9 cellular contexts compared by ENCODE assay signal in genomic region chr15:80061581-80061980, GRCh38. TPM values are rescaled to one million over a fixed set of nuclear protein-coding genes. Genes with fewer than 3 reads are reported as not detected.
DNase-seq lines count a peak whose midpoint lies in the region; ATAC-seq and TF ChIP-seq lines count a peak whose summit lies in the region.
"Had no signal": no experiment of that assay in that cellular context is flagged by ENCODE, and none has a peak within 500 bp of the region (broad histone marks: within the 10 kb centered on the region; RNA-seq: fewer than 3 reads in every experiment).

No MANE protein-coding gene starts in this region.

- DNase-seq in HAP-1 (ENCODE audit: low spot score in 2 of 2): no peak
- DNase-seq in activated naive CD8-positive, alpha-beta T cell treated with anti-CD3 and anti-CD28 coated beads, Interleukin-2, amount 50 U/mL, for 24 hours: no peak
- DNase-seq in right lobe of liver: no peak
- no peak for DNase-seq in hippocampal formation (lab: John Stamatoyannopoulos, UW)
- no peak for DNase-seq in NCI-H524 treated with DMSO at 0.1 percent for 48 hours (lab: John Stamatoyannopoulos, UW)
- no peak for DNase-seq in GOT3 (lab: John Stamatoyannopoulos, UW)
- DNase-seq: brain microvascular endothelial cell had no signal

- peak; percentile 11 for TF ChIP-seq POLR2A in right lobe of liver (IDR thresholded peaks at IDR 0.05)

- H3K4me1 Mint-ChIP-seq in activated naive CD8-positive, alpha-beta T cell treated with anti-CD3 and anti-CD28 coated beads, Interleukin-2, amount 50 U/mL, for 24 hours: peaks cover 36% of the 10 kb centered on the region

- peak overlapping the region; percentile 86 for H3K4me3 Mint-ChIP-seq in activated naive CD8-positive, alpha-beta T cell treated with anti-CD3 and anti-CD28 coated beads, Interleukin-2, amount 50 U/mL, for 24 hours

- H3K27me3 ChIP-seq in ACC112 (ENCODE audit: insufficient read depth, low read length) (peaks cover 11% of the 10 kb centered on the region; the same call in 1 of the 2 replicates), HAP-1 (ENCODE audit: low read depth) (no peaks in the 10 kb centered on the region), right lobe of liver (no peaks in the 10 kb centered on the region)
- H3K27me3 ChIP-seq: brain microvascular endothelial cell had no signal

- ATAC-seq in activated naive CD8-positive, alpha-beta T cell treated with anti-CD3 and anti-CD28 coated beads, Interleukin-2, amount 50 U/mL, for 24 hours: no peak
- no peak for ATAC-seq in right lobe of liver
- no peak for ATAC-seq in GM21367 (IDR thresholded peaks at IDR 0.05; ENCODE audit: unreplicated experiment)

- H3K4me1 ChIP-seq in ACC112 (ENCODE audit: control insufficient read depth, insufficient read depth, low read length, unreplicated experiment) (peaks cover 23% of the 10 kb centered on the region), HAP-1 (peaks cover 31% of the 10 kb centered on the region), right lobe of liver (peaks cover 0 to 28% (median 4%) of the 10 kb centered on the region in 4 donors)

- H3K4me3 ChIP-seq in ACC112 (ENCODE audit: low read depth, low read length) (peak overlapping the region; percentile 96), HAP-1 (peak overlapping the region; percentile 58), right lobe of liver (peak overlapping the region; percentile 66 to 83 (median 74))

- H3K9me3 ChIP-seq in HAP-1: no peaks in the 10 kb centered on the region
- no peaks in the 10 kb centered on the region for H3K9me3 ChIP-seq in right lobe of liver

- H3K27ac Mint-ChIP-seq in activated naive CD8-positive, alpha-beta T cell treated with anti-CD3 and anti-CD28 coated beads, Interleukin-2, amount 50 U/mL, for 24 hours: peak overlapping the region; percentile 3

- no peaks in the 10 kb centered on the region for H3K36me3 ChIP-seq in ACC112 (ENCODE audit: insufficient read depth, low read length)
- no peaks in the 10 kb centered on the region for H3K36me3 ChIP-seq in HAP-1 (replicated peaks)
- H3K36me3 ChIP-seq in right lobe of liver: no peaks in the 10 kb centered on the region
- H3K36me3 ChIP-seq: brain microvascular endothelial cell had no signal

- H2AFZ ChIP-seq in ACC112 (ENCODE audit: low read length, unreplicated experiment): no peak overlapping the region

- no peak overlapping the region for H3K27ac ChIP-seq in ACC112 (ENCODE audit: low read depth, low read length)
- H3K27ac ChIP-seq in right lobe of liver: peak overlapping the region; percentile 85 to 94 (median 86)
- H3K27ac ChIP-seq: brain microvascular endothelial cell had no signal

- no peaks in the 10 kb centered on the region for H3K36me3 Mint-ChIP-seq in activated naive CD8-positive, alpha-beta T cell treated with anti-CD3 and anti-CD28 coated beads, Interleukin-2, amount 50 U/mL, for 24 hours (ENCODE audit: low read depth)

- no peaks in the 10 kb centered on the region for H3K9me3 Mint-ChIP-seq in activated naive CD8-positive, alpha-beta T cell treated with anti-CD3 and anti-CD28 coated beads, Interleukin-2, amount 50 U/mL, for 24 hours

- 5% methylated on average over 5 of the region's 5 CpGs for WGBS in right lobe of liver (ENCODE audit: insufficient coverage, low coverage, low lambda C conversion rate, missing lambda C conversion rate)

- intact Hi-C loops in right lobe of liver (cut with DNase I): loop anchor here (10.0 kb wide), 1 partner anchor 113 kb away; no protein-coding TSS in a partner anchor

- in situ Hi-C loops in HAP-1 (cut with MboI; ENCODE audit: low sequenced_read_pairs): no loop called here

- H3K79me2 ChIP-seq in ACC112 (ENCODE audit: control insufficient read depth, insufficient read depth, low read length, unreplicated experiment): peaks cover 40% of the 10 kb centered on the region

- no peak for TF ChIP-seq CTCF in right lobe of liver (IDR thresholded peaks at IDR 0.05)

- H3K27me3 Mint-ChIP-seq in activated naive CD8-positive, alpha-beta T cell treated with anti-CD3 and anti-CD28 coated beads, Interleukin-2, amount 50 U/mL, for 24 hours: no peaks in the 10 kb centered on the region

RNA-seq across cellular contexts. Expression of gene ZFAND6, which starts 2.1 kb away (rescaled TPM):
- total RNA-seq in right lobe of liver: 100 to 1,000 TPM in 1 of 6 experiments, 10 to 100 TPM in 5; 46.1 to 111 (median 48.9) TPM
